Comparison of ENCODE assay signal across 7 cellular contexts in genomic region chr5:153340139-153340538, GRCh38.
"Had no signal": no experiment of that assay in that cellular context is flagged by ENCODE, and none has a peak within 500 bp of the region (broad histone marks: within the 10 kb centered on the region; RNA-seq: fewer than 3 reads in every experiment).

No MANE protein-coding gene starts in this region.

- H3K36me3 Mint-ChIP-seq: IgD-negative memory B cell had no signal

- H3K4me1 Mint-ChIP-seq: IgD-negative memory B cell had no signal

- H3K4me2 ChIP-seq: GM23338 had no signal

- ATAC-seq: GM23338, HepG2 had no signal

- H3K27ac Mint-ChIP-seq: GM23338, H9, IgD-negative memory B cell had no signal

- H3K27me3 Mint-ChIP-seq: IgD-negative memory B cell had no signal

- H3K9me3 Mint-ChIP-seq: GM23338 had no signal

- H3K4me3 ChIP-seq: GM23338 had no signal

- H2AFZ ChIP-seq: GM23338 had no signal

- H3K4me3 Mint-ChIP-seq: GM23338, H9, IgD-negative memory B cell had no signal

- DNase-seq: H9, HCEC 1CT, KBM-7 had no signal

- H3K27ac ChIP-seq: HL-60 had no signal
